ENCODE assay signal across 16 cellular contexts in the genomic region with DNA sequence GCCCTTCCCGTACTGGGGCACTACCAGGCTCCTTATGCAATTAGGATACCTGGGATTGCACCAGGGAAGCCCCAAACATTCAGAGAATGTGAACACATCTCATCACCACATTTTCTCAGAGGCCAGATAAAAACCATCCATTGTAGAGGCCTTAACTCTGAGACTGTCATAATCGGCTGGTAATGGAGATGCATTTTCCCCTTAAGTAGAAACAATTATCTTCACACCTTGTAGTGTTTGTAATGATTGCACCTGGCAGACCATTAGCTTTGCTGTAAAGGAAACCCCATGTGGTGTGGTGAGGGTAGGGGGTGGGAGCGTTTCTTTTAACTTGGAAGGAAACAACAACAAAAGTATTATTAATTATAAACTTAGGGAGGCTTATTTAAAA.
A peak's percentile ranks its signal among the peaks of the same experiment; 100 is the strongest.
DNase-seq lines count a peak whose midpoint lies in the region; ATAC-seq, FAIRE-seq and TF ChIP-seq lines count a peak whose summit lies in the region.
"Had no signal": no experiment of that assay in that cellular context is flagged by ENCODE, and none has a peak within 500 bp of the region (broad histone marks: within the 10 kb centered on the region; RNA-seq: fewer than 3 reads in every experiment).

No MANE protein-coding gene starts in this region.

- TF ChIP-seq CTCF in GM12878 (IDR thresholded peaks at IDR 0.05 in 2 of 3, conservative IDR thresholded peaks at IDR 0.05 in 1 of 3; ENCODE audit: control insufficient read depth in 2 of 3, extremely low read depth in 1 of 3, insufficient read depth in 1 of 3, low read depth in 3 of 3, low read length in 3 of 3) (no peak), D721Med (IDR thresholded peaks at IDR 0.05; ENCODE audit: insufficient read depth, missing control alignments) (no peak)

- no peak overlapping the region for H3K4me2 ChIP-seq in GM12878 (ENCODE audit: control insufficient read depth, insufficient read depth)
- H3K4me2 ChIP-seq: GM23338, neural progenitor cell had no signal

- no peak for TF ChIP-seq POLR2A in GM12878 (IDR thresholded peaks at IDR 0.05; ENCODE audit: low read depth, low read length)

- no peak overlapping the region for H3K4me3 ChIP-seq in GM12878
- no peak overlapping the region for H3K4me3 ChIP-seq in naive thymus-derived CD4-positive, alpha-beta T cell (ENCODE audit: low read length)
- H3K4me3 ChIP-seq: GM23338, neural progenitor cell, right lobe of liver, SK-N-MC had no signal

- peak; percentile 63 for ATAC-seq in GM12878
- ATAC-seq in naive thymus-derived CD4-positive, alpha-beta T cell, result no peak

- 8% methylated on average over 3 of the region's 3 CpGs for WGBS in GM12878 (ENCODE audit: insufficient coverage, insufficient replicate concordance, low lambda C conversion rate, missing lambda C conversion rate)

- in situ Hi-C loops in GM12878 (cut with MboI), result no loop called here

- H3K36me3 ChIP-seq in GM12878 (ENCODE audit: control insufficient read depth in 2 of 2, insufficient read depth in 2 of 2, low read length in 1 of 2), result no peaks in the 10 kb centered on the region
- no peaks in the 10 kb centered on the region for H3K36me3 ChIP-seq in naive thymus-derived CD4-positive, alpha-beta T cell (ENCODE audit: control insufficient read depth in 2 of 3, insufficient read depth in 3 of 3, low read length in 3 of 3)
- H3K36me3 ChIP-seq: neural progenitor cell, right lobe of liver had no signal

- no peaks in the 10 kb centered on the region; a peak in 1 of 4 replicates for H3K27me3 ChIP-seq in GM12878 (replicated peaks in 1 of 2; ENCODE audit: control insufficient read depth in 2 of 2, insufficient read depth in 2 of 2, low read length in 1 of 2)
- no peaks in the 10 kb centered on the region for H3K27me3 ChIP-seq in naive thymus-derived CD4-positive, alpha-beta T cell (ENCODE audit: control insufficient read depth in 2 of 2, insufficient read depth in 2 of 2, low read length in 2 of 2)
- H3K27me3 ChIP-seq: neural progenitor cell, right lobe of liver had no signal

- SMC1A ChIA-PET in GM12878 (lab: Charles Lee; ENCODE audit: uncharacterized antibody, unreplicated experiment), result interaction anchor here (1.0 to 2.4 kb wide), 9 partner anchors 12 to 100 kb away, joined by 3 to 11 read pairs (median 4); no protein-coding TSS in a partner anchor

- RAD21 ChIA-PET in GM12878 (lab: Charles Lee; ENCODE audit: unreplicated experiment), result interaction anchor here (0.8 to 3.2 kb wide), 14 partner anchors 11 to 323 kb away, joined by 3 to 25 read pairs (median 4); partner anchors contain the start of gene TLR5

- H3K36me3 Mint-ChIP-seq in naive thymus-derived CD4-positive, alpha-beta T cell, result peaks cover 1 to 10% (median 5%) of the 10 kb centered on the region in 5 donors
- H3K36me3 Mint-ChIP-seq: neural progenitor cell had no signal

- peaks cover 18 to 88% (median 80%) of the 10 kb centered on the region in 7 donors for H3K4me1 Mint-ChIP-seq in naive thymus-derived CD4-positive, alpha-beta T cell
- H3K4me1 Mint-ChIP-seq: GM23338, neural progenitor cell had no signal

- POLR2A ChIA-PET in GM12878 (lab: Charles Lee), result interaction anchor here (1.1 kb wide), 1 partner anchor 8 kb away, joined by 4 read pairs; no protein-coding TSS in a partner anchor
- POLR2A ChIA-PET in naive thymus-derived CD4-positive, alpha-beta T cell (lab: Charles Lee), result no interaction called here

- no peak for FAIRE-seq in GM12878 (lab: Jason Lieb, UNC)
- no peak for FAIRE-seq in D721Med (lab: Jason Lieb, UNC)

- peak overlapping the region in 7 of 9 donors; percentile 19 to 99 (median 95) for H3K27ac Mint-ChIP-seq in naive thymus-derived CD4-positive, alpha-beta T cell
- H3K27ac Mint-ChIP-seq: activated naive CD8-positive, alpha-beta T cell treated with anti-CD3 and anti-CD28 coated beads, Interleukin-2, amount 10 ng/mL, durations not matched to agents 7 days and 5 days; GM23338; neural progenitor cell had no signal

- H2AFZ ChIP-seq in GM12878 (ENCODE audit: control insufficient read depth, low read depth, low read length), result no peak overlapping the region
- H2AFZ ChIP-seq: GM23338, neural progenitor cell had no signal

- peaks cover 0 to 23% (median 8%) of the 10 kb centered on the region in 11 donors for H3K9me3 Mint-ChIP-seq in naive thymus-derived CD4-positive, alpha-beta T cell
- H3K9me3 Mint-ChIP-seq: GM23338 had no signal

- H3K27me3 Mint-ChIP-seq in naive thymus-derived CD4-positive, alpha-beta T cell, result peaks cover 0 to 2% (median 0%) of the 10 kb centered on the region in 5 donors
- H3K27me3 Mint-ChIP-seq: activated naive CD8-positive, alpha-beta T cell treated with anti-CD3 and anti-CD28 coated beads, Interleukin-2, amount 10 ng/mL, durations not matched to agents 7 days and 5 days had no signal

- no TSS peak for BruUV-seq in GM12878 (replicated peaks; lab: Mats Ljungman, UMichigan)

- CTCF ChIA-PET in GM12878 (lab: Yijun Ruan, JAX), result interaction anchor here (0.7 to 6.2 kb wide), 9 partner anchors 13 to 103 kb away, joined by 3 to 43 read pairs (median 3); no protein-coding TSS in a partner anchor
- CTCF ChIA-PET in naive thymus-derived CD4-positive, alpha-beta T cell (lab: Charles Lee), result no interaction called here

- H3K9me3 ChIP-seq in GM12878 (replicated peaks; ENCODE audit: control insufficient read depth, insufficient read depth, low read length), result no peaks in the 10 kb centered on the region
- no peaks in the 10 kb centered on the region for H3K9me3 ChIP-seq in naive thymus-derived CD4-positive, alpha-beta T cell (ENCODE audit: control insufficient read depth in 2 of 3, low read length in 3 of 3)
- H3K9me3 ChIP-seq: right lobe of liver had no signal

- peak overlapping the region in 4 of 10 donors; percentile 2 to 59 (median 14) for H3K4me3 Mint-ChIP-seq in naive thymus-derived CD4-positive, alpha-beta T cell
- H3K4me3 Mint-ChIP-seq: activated naive CD8-positive, alpha-beta T cell treated with anti-CD3 and anti-CD28 coated beads, Interleukin-2, amount 10 ng/mL, durations not matched to agents 7 days and 5 days; GM23338; neural progenitor cell had no signal

- H3K79me2 ChIP-seq in GM12878 (ENCODE audit: control insufficient read depth, insufficient read depth, low read length), result no peaks in the 10 kb centered on the region

- DNase-seq in NCI-H1436 (lab: John Stamatoyannopoulos, UW) (peak; percentile 71), NCI-H1436 treated with DMSO at 0.1 percent for 48 hours (lab: John Stamatoyannopoulos, UW) (no peak), NCI-H2081 treated with DMSO at 0.1 percent for 48 hours (lab: John Stamatoyannopoulos, UW) (peak; percentile 43), GM12878 (ENCODE audit: low read depth, low spot score) (no peak), D721Med (ENCODE audit: insufficient read length, low spot score) (no peak), DMS 273 treated with DMSO at 0.1 percent for 48 hours (lab: John Stamatoyannopoulos, UW) (no peak), pons (ENCODE audit: low spot score) (no peak)
- no peak for DNase-seq in naive thymus-derived CD4-positive, alpha-beta T cell
- DNase-seq: activated naive CD8-positive, alpha-beta T cell treated with anti-CD3 and anti-CD28 coated beads, Interleukin-2, amount 10 ng/mL, durations not matched to agents 7 days and 5 days; GDM1; NCI-H1930; stimulated activated naive CD4-positive, alpha-beta T cell had no signal

- H3K27ac ChIP-seq in GM12878 (ENCODE audit: control insufficient read depth, insufficient read depth), result no peak overlapping the region
- H3K27ac ChIP-seq in naive thymus-derived CD4-positive, alpha-beta T cell (ENCODE audit: low read depth, low read length), result peak overlapping the region; percentile 27
- H3K27ac ChIP-seq: neural progenitor cell, right lobe of liver, SK-N-MC had no signal

- no peaks in the 10 kb centered on the region for H4K20me1 ChIP-seq in GM12878 (ENCODE audit: control insufficient read depth, insufficient read depth)

- intact Hi-C loops in GM12878 (cut with micrococcal nuclease; ENCODE audit: unreplicated experiment), result loop anchor here (1.0 kb wide), 1 partner anchor 43 kb away; no protein-coding TSS in a partner anchor
- intact Hi-C loops in naive thymus-derived CD4-positive, alpha-beta T cell (cut with micrococcal nuclease), result loop anchor here in 1 of 2 donors (5.0 kb wide), 1 partner anchor 129 kb away; the partner anchor contains the start of gene SUSD4

- H3K9ac ChIP-seq in GM12878 (ENCODE audit: control insufficient read depth, insufficient read depth, low read length), result no peak overlapping the region
- H3K9ac ChIP-seq: neural progenitor cell had no signal

- no peak for TF ChIP-seq RAD21 in GM12878 (IDR thresholded peaks at IDR 0.05; ENCODE audit: insufficient read depth, low read depth, low read length)

- TF ChIP-seq EP300 in GM12878 (IDR thresholded peaks at IDR 0.05; ENCODE audit: borderline replicate concordance in 1 of 2, control insufficient read depth in 1 of 2, low read depth in 2 of 2, low read length in 2 of 2), result no peak

- H3K4me1 ChIP-seq in GM12878 (ENCODE audit: control insufficient read depth, insufficient read depth, low read length), result no peaks in the 10 kb centered on the region
- H3K4me1 ChIP-seq in naive thymus-derived CD4-positive, alpha-beta T cell (ENCODE audit: control insufficient read depth in 2 of 2, insufficient read depth in 2 of 2, low read length in 2 of 2), result peaks cover 8 to 69% of the 10 kb centered on the region in 2 donors
- H3K4me1 ChIP-seq: neural progenitor cell, right lobe of liver had no signal

TF ChIP-seq in GM12878, 131 proteins besides CTCF, POLR2A, EP300 and RAD21:
- TF ChIP-seq ZNF384 (IDR thresholded peaks at IDR 0.05; ENCODE audit: borderline replicate concordance, low read depth, low read length), result no peak
- TF ChIP-seq IKZF2 (IDR thresholded peaks at IDR 0.05), result peak in 1 of 2 experiments; percentile 33; a peak in 1 of 4 replicates
- TF ChIP-seq MTA2 (IDR thresholded peaks at IDR 0.05; ENCODE audit: low read depth), result peak; percentile 70; the same call in 1 of the 2 replicates
- no peak for TF ChIP-seq DPF2 (IDR thresholded peaks at IDR 0.05)
- TF ChIP-seq CHD2 (IDR thresholded peaks at IDR 0.05; ENCODE audit: borderline replicate concordance, low read depth, low read length), result 0 out of 2 replicates have a peak, but pooled peaks have one; percentile 16
- no peak for TF ChIP-seq NR2F1 (conservative IDR thresholded peaks at IDR 0.05)
- TF ChIP-seq GATAD2B (conservative IDR thresholded peaks at IDR 0.05; ENCODE audit: low read depth), result 0 out of 2 replicates have a peak, but pooled peaks have one; percentile 4

Comparison
In these comparisons a context has a peak if more than half of its experiments do, and no peak if none do; other contexts are left out.
1. DNase-seq: peak in NCI-H1436 (single experiment) and NCI-H2081 treated with DMSO at 0.1 percent for 48 hours (single experiment); none in NCI-H1436 treated with DMSO at 0.1 percent for 48 hours (single experiment), GM12878 (single experiment), naive thymus-derived CD4-positive, alpha-beta T cell (0 of 9), D721Med (single experiment), DMS 273 treated with DMSO at 0.1 percent for 48 hours (single experiment) and pons (single experiment).